ENCODE assay signal across 18 cellular contexts in genomic region chr16:88484505-88485365, GRCh38. TPM values are rescaled to one million over a fixed set of nuclear protein-coding genes. Genes with fewer than 3 reads are reported as not detected.
A peak's percentile ranks its signal among the peaks of the same experiment; 100 is the strongest.
DNase-seq lines count a peak whose midpoint lies in the region; ATAC-seq and TF ChIP-seq lines count a peak whose summit lies in the region.
"Had no signal": no experiment of that assay in that cellular context is flagged by ENCODE, and none has a peak within 500 bp of the region (broad histone marks: within the 10 kb centered on the region; RNA-seq: fewer than 3 reads in every experiment).

No MANE protein-coding gene starts in this region.

- H3K27ac ChIP-seq in BLaER1 (peak overlapping the region; percentile 79; the same call in 1 of the 2 replicates), neural progenitor cell (no peak overlapping the region)
- H3K27ac ChIP-seq: A549, C4-2B, HL-60 had no signal

- H3K4me3 ChIP-seq in BLaER1 (no peak overlapping the region), neural progenitor cell (no peak overlapping the region)
- H3K4me3 ChIP-seq: A549 had no signal

- H4K20me1 ChIP-seq in BLaER1 (peaks cover 91% of the 10 kb centered on the region), neural progenitor cell (ENCODE audit: low read depth) (peaks cover 13% of the 10 kb centered on the region)

- H3K9ac ChIP-seq in BLaER1 = 0 out of 2 replicates have a peak overlapping the region, but pooled peaks have one; percentile 3
- H3K9ac ChIP-seq in neural progenitor cell = no peak overlapping the region

- peaks cover 3% of the 10 kb centered on the region for H3F3A ChIP-seq in neural progenitor cell (ENCODE audit: low read depth)

- TF ChIP-seq CTCF in neural progenitor cell (IDR thresholded peaks at IDR 0.05) (no peak), endothelial cell (IDR thresholded peaks at IDR 0.05; ENCODE audit: unreplicated experiment) (no peak), HFFc6 (IDR thresholded peaks at IDR 0.05) (no peak), WTC11 (IDR thresholded peaks at IDR 0.05) (no peak)

- no peaks in the 10 kb centered on the region for H3K27me3 Mint-ChIP-seq in central memory CD8-positive, alpha-beta T cell
- H3K27me3 Mint-ChIP-seq in neural progenitor cell (ENCODE audit: insufficient read depth, low read depth) (peaks cover 4% of the 10 kb centered on the region), endothelial cell (ENCODE audit: unreplicated experiment) (peaks cover 3% of the 10 kb centered on the region), HFFc6 (ENCODE audit: insufficient read depth) (no peaks in the 10 kb centered on the region), WTC11 (ENCODE audit: low read depth) (no peaks in the 10 kb centered on the region)

- no peaks in the 10 kb centered on the region for H3K79me2 ChIP-seq in neural progenitor cell (ENCODE audit: low read depth)

- H3K4me1 ChIP-seq in BLaER1 (peaks cover 80% of the 10 kb centered on the region), neural progenitor cell (peaks cover 12% of the 10 kb centered on the region)

- no peak overlapping the region for H3K27ac Mint-ChIP-seq in central memory CD8-positive, alpha-beta T cell (ENCODE audit: low read depth)
- peak overlapping the region; percentile 86 for H3K27ac Mint-ChIP-seq in neural progenitor cell
- no peak overlapping the region for H3K27ac Mint-ChIP-seq in endothelial cell (ENCODE audit: unreplicated experiment)
- no peak overlapping the region for H3K27ac Mint-ChIP-seq in HFFc6
- no peak overlapping the region for H3K27ac Mint-ChIP-seq in WTC11

- peak overlapping the region; percentile 32 for H3K4me3 Mint-ChIP-seq in central memory CD8-positive, alpha-beta T cell
- H3K4me3 Mint-ChIP-seq in neural progenitor cell (no peak overlapping the region), endothelial cell (ENCODE audit: unreplicated experiment) (no peak overlapping the region), HFFc6 (no peak overlapping the region), WTC11 (no peak overlapping the region)

- DNase-seq in HT-29 (ENCODE audit: low spot score) (peak; percentile 55), neural progenitor cell (ENCODE audit: low spot score) (no peak), endothelial cell (ENCODE audit: low spot score) (no peak), HFFc6 (no peak), WTC11 (ENCODE audit: low spot score) (no peak)
- no peak for DNase-seq in central memory CD8-positive, alpha-beta T cell (ENCODE audit: low spot score in 2 of 2)
- DNase-seq: H7, NCI-H1694 treated with DMSO at 0.1 percent for 48 hours, NCI-H446, NCI-H748 treated with DMSO at 0.1 percent for 48 hours, OCI-M1, RPMI8226, SIG-M5 had no signal

- H3K27me3 ChIP-seq in BLaER1 = no peaks in the 10 kb centered on the region
- H3K27me3 ChIP-seq in neural progenitor cell = no peaks in the 10 kb centered on the region

- H3K4me2 ChIP-seq in BLaER1 (peak overlapping the region; percentile 98), neural progenitor cell (no peak overlapping the region)
- H3K4me2 ChIP-seq: A549 had no signal

- H3K9me3 Mint-ChIP-seq in central memory CD8-positive, alpha-beta T cell = no peaks in the 10 kb centered on the region
- H3K9me3 Mint-ChIP-seq in neural progenitor cell (no peaks in the 10 kb centered on the region), endothelial cell (ENCODE audit: unreplicated experiment) (no peaks in the 10 kb centered on the region), HFFc6 (no peaks in the 10 kb centered on the region), WTC11 (no peaks in the 10 kb centered on the region)

- POLR2A ChIA-PET in WTC11 (lab: Charles Lee) = no interaction called here

- peaks cover 22% of the 10 kb centered on the region for H3K36me3 Mint-ChIP-seq in central memory CD8-positive, alpha-beta T cell (ENCODE audit: insufficient read depth)
- H3K36me3 Mint-ChIP-seq in neural progenitor cell (peaks cover 2% of the 10 kb centered on the region), endothelial cell (ENCODE audit: low read depth, unreplicated experiment) (peaks cover 4% of the 10 kb centered on the region), HFFc6 (ENCODE audit: low read depth) (no peaks in the 10 kb centered on the region), WTC11 (no peaks in the 10 kb centered on the region)

- H3K36me3 ChIP-seq in BLaER1 (peaks cover 52% of the 10 kb centered on the region), neural progenitor cell (no peaks in the 10 kb centered on the region)

- H3K4me1 Mint-ChIP-seq in central memory CD8-positive, alpha-beta T cell = peaks cover 15% of the 10 kb centered on the region
- H3K4me1 Mint-ChIP-seq in neural progenitor cell (peaks cover 17% of the 10 kb centered on the region), endothelial cell (ENCODE audit: unreplicated experiment) (peaks cover 7% of the 10 kb centered on the region), HFFc6 (ENCODE audit: low read depth) (no peaks in the 10 kb centered on the region), WTC11 (peaks cover 5% of the 10 kb centered on the region; the same call in 1 of the 2 replicates)

- ATAC-seq in central memory CD8-positive, alpha-beta T cell (replicated peaks; ENCODE audit: extremely low read depth, poor library complexity, severe bottlenecking) = no peak
- ATAC-seq in WTC11 = no peak
- no peak for ATAC-seq in HG03457 (IDR thresholded peaks at IDR 0.05; ENCODE audit: unreplicated experiment)
- ATAC-seq: A549 had no signal

- H2AFZ ChIP-seq in neural progenitor cell (replicated peaks) = no peak overlapping the region

- CTCF ChIA-PET in WTC11 (lab: Charles Lee) = interaction anchor here (0.6 to 1.3 kb wide), 3 partner anchors 9 to 54 kb away, joined by 3 to 4 read pairs (median 4); no protein-coding TSS in a partner anchor

- H3K9me3 ChIP-seq in BLaER1 (no peaks in the 10 kb centered on the region), neural progenitor cell (ENCODE audit: low read depth) (no peaks in the 10 kb centered on the region)
- H3K9me3 ChIP-seq: A549 had no signal

TF ChIP-seq in WTC11, 78 proteins besides CTCF, POLR2A, EP300 and RAD21 (continues in another document):
- TF ChIP-seq CREB1 (CRISPR knock-in tag; IDR thresholded peaks at IDR 0.05) = no peak
- no peak for TF ChIP-seq ATF2 (CRISPR knock-in tag; IDR thresholded peaks at IDR 0.05; ENCODE audit: borderline replicate concordance, low read depth)
- no peak for TF ChIP-seq PRRX2 (CRISPR knock-in tag; IDR thresholded peaks at IDR 0.05)
- TF ChIP-seq MLX (CRISPR knock-in tag; IDR thresholded peaks at IDR 0.05) = no peak
- TF ChIP-seq HMGXB4 (CRISPR knock-in tag; IDR thresholded peaks at IDR 0.05) = no peak
- TF ChIP-seq TCF7 (CRISPR knock-in tag; IDR thresholded peaks at IDR 0.05; ENCODE audit: low read depth) = no peak
- TF ChIP-seq MYBL2 (CRISPR knock-in tag; IDR thresholded peaks at IDR 0.05) = no peak
- TF ChIP-seq CDX4 (CRISPR knock-in tag; IDR thresholded peaks at IDR 0.05; ENCODE audit: borderline replicate concordance) = no peak

RNA-seq across cellular contexts. Expression of gene ZFPM1, which starts 31.7 kb away (rescaled TPM):
- 9.2 and 15.3 TPM in 2 replicates for total RNA-seq in HT-29 (2014; rRNA removed; shearing (Covaris generic))
- 0.36 and 0.96 TPM in 2 replicates for total RNA-seq in neural progenitor cell (ENCODE audit: low replicate concordance)
- total RNA-seq in endothelial cell (ENCODE audit: unreplicated experiment) = 6.8 TPM
- 1 to 10 TPM; 4.5 to 6.4 (median 5.1) TPM for total RNA-seq in HFFc6 (2021; fragmentation: NEBNext Ultra II Directional; extraction: Animal tissue kit (Norgen Biotek cat#: 25700))
- total RNA-seq in WTC11 (2021) = 8.1 to 9.3 TPM (median 8.5 TPM) in 3 replicates
